20 cellular contexts compared by ENCODE assay signal in the genomic region with DNA sequence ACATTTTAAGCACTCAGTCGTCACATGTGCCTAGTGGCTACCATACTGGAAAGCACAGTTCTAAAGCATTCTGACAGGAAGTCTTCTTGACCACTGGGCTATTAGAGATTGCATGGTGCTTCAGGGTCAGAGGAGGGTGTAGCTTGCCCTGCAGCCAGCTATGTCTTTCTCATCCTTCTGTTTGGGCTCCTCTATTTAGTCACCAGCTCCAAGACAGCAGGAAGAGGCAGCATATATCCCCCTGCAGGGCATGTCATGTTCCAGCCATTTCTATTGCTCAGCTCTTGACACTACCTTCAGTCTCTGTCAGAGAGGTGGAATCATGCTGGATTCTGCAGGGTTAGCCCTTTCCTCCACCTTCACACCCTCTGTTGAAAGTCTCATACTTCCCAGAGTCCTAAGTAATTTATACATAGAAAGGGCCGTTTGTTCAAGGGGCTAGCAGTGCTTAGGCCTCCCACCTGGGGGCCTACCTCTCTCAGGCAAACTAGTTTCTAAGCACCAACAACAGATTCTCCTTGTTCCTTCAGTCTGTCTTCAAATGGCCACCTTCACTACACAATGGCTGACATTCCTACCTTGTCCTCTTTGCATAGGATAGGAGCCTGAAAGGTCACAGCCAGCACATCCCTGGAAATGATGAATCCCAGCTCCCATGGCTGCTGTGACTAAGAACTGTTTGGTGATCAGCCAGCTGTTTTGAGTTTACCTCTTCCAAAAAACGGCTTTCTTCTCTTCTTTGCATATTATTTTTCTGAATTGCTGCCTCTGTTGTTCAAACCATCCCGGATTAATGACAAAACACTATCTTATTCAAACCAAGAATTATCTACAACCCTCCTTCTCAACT.
A peak's percentile ranks its signal among the peaks of the same experiment; 100 is the strongest.
DNase-seq lines count a peak whose midpoint lies in the region; ATAC-seq and TF ChIP-seq lines count a peak whose summit lies in the region.
"Had no signal": no experiment of that assay in that cellular context is flagged by ENCODE, and none has a peak within 500 bp of the region (broad histone marks: within the 10 kb centered on the region; RNA-seq: fewer than 3 reads in every experiment).

No MANE protein-coding gene starts in this region.

- CTCF ChIA-PET in SK-N-SH (lab: Yijun Ruan, JAX), result interaction anchor here (0.6 to 2.2 kb wide), 5 partner anchors 12 to 200 kb away, joined by 3 to 5 read pairs (median 3); no protein-coding TSS in a partner anchor

- WGBS in SK-N-SH (ENCODE audit: low lambda C conversion rate), result 47% methylated on average over 4 of the region's 4 CpGs
- WGBS in prostate gland, result 59% methylated on average over 4 of the region's 4 CpGs

- TF ChIP-seq CTCF in DOHH2 (IDR thresholded peaks at IDR 0.05; ENCODE audit: low read depth, low read length, poor library complexity, severe bottlenecking) (peak; percentile 17), SK-N-SH (IDR thresholded peaks at IDR 0.05) (peak; percentile 20; the same call in 1 of the 2 replicates), prostate gland (IDR thresholded peaks at IDR 0.05) (no peak)

- intact Hi-C loops in prostate gland (cut with DNase I), result no loop called here

- H3K4me3 ChIP-seq in DOHH2 (ENCODE audit: low read length) (no peak overlapping the region), SK-N-SH (ENCODE audit: low read depth in 2 of 2, low read length in 1 of 2) (no peak overlapping the region), prostate gland (no peak overlapping the region)
- H3K4me3 ChIP-seq: mucosa of descending colon, SJSA1, uterus had no signal

- no peaks in the 10 kb centered on the region for H3K4me1 ChIP-seq in DOHH2 (ENCODE audit: control insufficient read depth, low read length)
- peaks cover 7 to 25% of the 10 kb centered on the region in 2 experiments; a peak in 3 of 4 replicates for H3K4me1 ChIP-seq in SK-N-SH (ENCODE audit: control insufficient read depth in 1 of 2, insufficient read depth in 2 of 2, low read depth in 1 of 2, low read length in 1 of 2)
- H3K4me1 ChIP-seq in prostate gland (replicated peaks), result no peaks in the 10 kb centered on the region
- H3K4me1 ChIP-seq: SJSA1, uterus had no signal

- no peak for TF ChIP-seq POLR2A in prostate gland (IDR thresholded peaks at IDR 0.05)

- no peaks in the 10 kb centered on the region for H3K9me2 ChIP-seq in DOHH2 (replicated peaks; ENCODE audit: control insufficient read depth, low read length)
- H3K9me2 ChIP-seq in SK-N-SH, result no peaks in the 10 kb centered on the region

- TF ChIP-seq RAD21 in SK-N-SH (IDR thresholded peaks at IDR 0.05; ENCODE audit: low read length), result no peak; the same call in 1 of the 2 replicates

- H3K36me3 ChIP-seq in DOHH2 (ENCODE audit: control insufficient read depth, low read length), result no peaks in the 10 kb centered on the region
- no peaks in the 10 kb centered on the region for H3K36me3 ChIP-seq in SK-N-SH (replicated peaks in 1 of 2; ENCODE audit: control insufficient read depth in 1 of 2, insufficient read depth in 2 of 2, low read length in 1 of 2)
- no peaks in the 10 kb centered on the region for H3K36me3 ChIP-seq in prostate gland
- H3K36me3 ChIP-seq: SJSA1, uterus had no signal

- H2AFZ ChIP-seq in SK-N-SH (ENCODE audit: low read depth), result peak overlapping the region; percentile 39; the same call in 1 of the 2 replicates

- DNase-seq in HT1080 (ENCODE audit: low read depth) (peak; percentile 42), SK-N-SH (no peak), iPS-NIHi11 (ENCODE audit: low spot score) (peak; percentile 35), prostate gland (ENCODE audit: low spot score) (no peak), NCI-H526 (lab: John Stamatoyannopoulos, UW) (no peak)
- DNase-seq: activated CD4-positive, CD25-positive, alpha-beta regulatory T cell treated with anti-CD3 and anti-CD28 coated beads, Interleukin-2, amount 50 U/mL, for 72 hours; activated CD8-positive, alpha-beta memory T cell treated with anti-CD3 and anti-CD28 coated beads, Interleukin-2, amount 10 ng/mL, durations not matched to agents 7 days and 5 days; activated effector memory CD4-positive, alpha-beta T cell treated with Interleukin-2 at 50 U/mL for 16 hours; CD8-positive, alpha-beta memory T cell; effector memory CD4-positive, alpha-beta T cell; left cardiac atrium; mucosa of descending colon; NCI-H1694 treated with DMSO at 0.1 percent for 48 hours; nucleus accumbens; right cardiac atrium; uterus had no signal

- H3K9ac ChIP-seq in SK-N-SH, result no peak overlapping the region

- H3K27ac ChIP-seq in DOHH2 (ENCODE audit: low read depth, low read length), result no peak overlapping the region
- peak overlapping the region; percentile 18 to 69; a peak in 3 of 4 replicates for H3K27ac ChIP-seq in SK-N-SH (ENCODE audit: low read depth in 2 of 2, low read length in 1 of 2)
- H3K27ac ChIP-seq in prostate gland, result no peak overlapping the region
- H3K27ac ChIP-seq: SJSA1, uterus had no signal

- TF ChIP-seq EP300 in SK-N-SH (IDR thresholded peaks at IDR 0.05; ENCODE audit: borderline replicate concordance in 1 of 2, low read depth in 1 of 2, low read length in 1 of 2), result no peak

- H3K79me2 ChIP-seq in DOHH2 (ENCODE audit: control insufficient read depth, low read length), result no peaks in the 10 kb centered on the region
- no peaks in the 10 kb centered on the region for H3K79me2 ChIP-seq in SK-N-SH (ENCODE audit: insufficient read depth)

- no peaks in the 10 kb centered on the region for H3F3A ChIP-seq in DOHH2 (ENCODE audit: control insufficient read depth, insufficient read depth)
- H3F3A ChIP-seq in SK-N-SH (replicated peaks; ENCODE audit: insufficient read depth), result peaks cover 5% of the 10 kb centered on the region

- H4K20me1 ChIP-seq in DOHH2 (ENCODE audit: control insufficient read depth, insufficient read depth, low read depth, low read length), result no peaks in the 10 kb centered on the region
- H4K20me1 ChIP-seq in SK-N-SH (ENCODE audit: insufficient read depth), result no peaks in the 10 kb centered on the region

- H3K4me2 ChIP-seq in DOHH2 (ENCODE audit: low read length) (no peak overlapping the region), SK-N-SH (no peak overlapping the region)

- H3K9me3 ChIP-seq in DOHH2 (ENCODE audit: control insufficient read depth, insufficient read depth, low read length) (no peaks in the 10 kb centered on the region), SK-N-SH (no peaks in the 10 kb centered on the region), prostate gland (no peaks in the 10 kb centered on the region)
- H3K9me3 ChIP-seq: mucosa of descending colon, SJSA1, uterus had no signal

- POLR2A ChIA-PET in SK-N-SH (lab: Yijun Ruan, JAX), result no interaction called here

- ATAC-seq in HG03097 (IDR thresholded peaks at IDR 0.05; ENCODE audit: low FRiP score, unreplicated experiment) (no peak), HG02623 (IDR thresholded peaks at IDR 0.05; ENCODE audit: unreplicated experiment) (no peak)
- ATAC-seq: activated CD8-positive, alpha-beta memory T cell treated with anti-CD3 and anti-CD28 coated beads, Interleukin-2, amount 10 ng/mL, durations not matched to agents 7 days and 5 days; mucosa of descending colon had no signal

- H3K27me3 ChIP-seq in DOHH2 (ENCODE audit: control insufficient read depth, low read length) (no peaks in the 10 kb centered on the region), SK-N-SH (ENCODE audit: insufficient read depth) (no peaks in the 10 kb centered on the region), prostate gland (replicated peaks; ENCODE audit: insufficient read depth) (no peaks in the 10 kb centered on the region)
- H3K27me3 ChIP-seq: SJSA1, uterus had no signal

TF ChIP-seq in SK-N-SH, 30 proteins besides CTCF, POLR2A, EP300 and RAD21:
- TF ChIP-seq GABPA (IDR thresholded peaks at IDR 0.05; ENCODE audit: low read depth) (no peak), MXI1 (IDR thresholded peaks at IDR 0.05; ENCODE audit: low read depth, low read length) (no peak), TCF12 (IDR thresholded peaks at IDR 0.05) (peak; percentile 66)

Comparison
In these comparisons a context has a peak if more than half of its experiments do, and no peak if none do; other contexts are left out.
1. H3K27ac ChIP-seq: peak in SK-N-SH (2 of 2); none in DOHH2 (single experiment) and prostate gland (0 of 2).
2. CTCF ChIP-seq: peak in DOHH2 (single experiment) and SK-N-SH (single experiment); none in prostate gland (0 of 4).
3. DNase-seq: peak in HT1080 (single experiment) and iPS-NIHi11 (single experiment); none in SK-N-SH (single experiment), prostate gland (single experiment) and NCI-H526 (0 of 2).